14 cellular contexts compared by ENCODE assay signal in the genomic region with DNA sequence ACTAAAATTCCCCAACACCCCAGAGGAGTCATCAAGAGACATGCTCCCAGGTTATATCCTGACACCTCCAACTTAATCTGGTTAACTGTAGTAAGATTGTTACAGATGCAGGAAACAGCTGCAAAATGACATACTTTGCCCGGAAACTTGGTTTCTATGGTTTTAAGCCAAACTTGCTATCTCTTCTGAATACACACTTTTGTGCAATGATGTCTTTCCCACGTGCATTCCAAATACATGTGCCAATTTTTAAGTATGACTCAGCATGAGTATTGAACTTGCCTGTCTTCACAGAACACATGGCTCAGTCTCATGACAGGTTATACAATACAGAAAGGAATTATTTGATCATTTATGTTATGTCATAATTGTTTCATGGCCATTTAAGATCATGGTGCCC.
DNase-seq lines count a peak whose midpoint lies in the region; ATAC-seq and TF ChIP-seq lines count a peak whose summit lies in the region.
"Had no signal": no experiment of that assay in that cellular context is flagged by ENCODE, and none has a peak within 500 bp of the region (broad histone marks: within the 10 kb centered on the region; RNA-seq: fewer than 3 reads in every experiment).

No MANE protein-coding gene starts in this region.

- no peak overlapping the region for H3K27ac ChIP-seq in HEK293 (ENCODE audit: extremely low read depth, low read depth, low read length)
- H3K27ac ChIP-seq: esophagus muscularis mucosa, PC-9, suprapubic skin had no signal

- TF ChIP-seq CTCF in HEK293 (tag by site-specific recombination; IDR thresholded peaks at IDR 0.05) (no peak), astrocyte of the spinal cord (IDR thresholded peaks at IDR 0.05; ENCODE audit: low read depth, low read length) (no peak)

- CTCF ChIA-PET in HEK293 (lab: Yijun Ruan, JAX), result no interaction called here

- peak; percentile 52 for DNase-seq in ACHN
- peak; percentile 93 for DNase-seq in astrocyte of the spinal cord (ENCODE audit: low read depth, low spot score)
- DNase-seq in left cardiac atrium, result no peak
- no peak for DNase-seq in iPS-NIHi11 (ENCODE audit: low spot score)
- no peak for DNase-seq in NK-92 treated with Interleukin-12 subunit alpha and Interleukin-12 subunit beta, amount 100 ng/mL, for 24 hours (lab: John Stamatoyannopoulos, UW)
- no peak for DNase-seq in cerebellar cortex (ENCODE audit: low spot score)
- DNase-seq: activated naive CD4-positive, alpha-beta T cell; CD4-positive, CD25-positive, alpha-beta regulatory T cell; NCI-H1105 treated with DMSO at 0.1 percent for 48 hours had no signal

- no peaks in the 10 kb centered on the region for H3K36me3 ChIP-seq in HEK293 (ENCODE audit: control insufficient read depth in 2 of 2, insufficient read depth in 1 of 2, low read length in 2 of 2)
- H3K36me3 ChIP-seq: esophagus muscularis mucosa, suprapubic skin had no signal

- no peaks in the 10 kb centered on the region for H3K9me3 ChIP-seq in HEK293 (ENCODE audit: control insufficient read depth, insufficient read depth, low read depth, low read length)
- H3K9me3 ChIP-seq: esophagus muscularis mucosa, suprapubic skin had no signal

- no peaks in the 10 kb centered on the region for H3K4me1 ChIP-seq in HEK293 (ENCODE audit: control insufficient read depth, insufficient read depth, low read length)

- peak; percentile 38 to 93 for ATAC-seq in left cardiac atrium
- no peak for ATAC-seq in GM18498 (IDR thresholded peaks at IDR 0.05; ENCODE audit: unreplicated experiment)

- intact Hi-C loops in left cardiac atrium (cut with DNase I), result no loop called here

- POLR2A ChIA-PET in HEK293 (lab: Yijun Ruan, JAX), result no interaction called here

- H3K4me3 ChIP-seq in HEK293 (ENCODE audit: low read depth, low read length), result no peak overlapping the region
- no peak overlapping the region for H3K4me3 ChIP-seq in astrocyte of the spinal cord (ENCODE audit: low read depth, low read length)
- H3K4me3 ChIP-seq: esophagus muscularis mucosa, PC-9, suprapubic skin had no signal

- in situ Hi-C loops in ACHN (cut with HindIII; ENCODE audit: low pct_ligation_motif_present, low pct_unique_long_range_greater_than_20kb, low sequenced_read_pairs) (no loop called here), astrocyte of the spinal cord (cut with HindIII; ENCODE audit: low sequenced_read_pairs) (no loop called here)

TF ChIP-seq in HEK293, 187 proteins besides CTCF, POLR2A, EP300 and RAD21:
- TF ChIP-seq ZBTB20 (tag by site-specific recombination; IDR thresholded peaks at IDR 0.05) (no peak), ZNF175 (tag by site-specific recombination; IDR thresholded peaks at IDR 0.05) (no peak), HOXA7 (CRISPR knock-in tag; IDR thresholded peaks at IDR 0.05; ENCODE audit: borderline replicate concordance) (no peak), ZNF335 (tag by site-specific recombination; conservative IDR thresholded peaks at IDR 0.05) (0 out of 2 replicates have a peak, but pooled peaks have one; percentile 15)
- TF ChIP-seq, protein P1, sequence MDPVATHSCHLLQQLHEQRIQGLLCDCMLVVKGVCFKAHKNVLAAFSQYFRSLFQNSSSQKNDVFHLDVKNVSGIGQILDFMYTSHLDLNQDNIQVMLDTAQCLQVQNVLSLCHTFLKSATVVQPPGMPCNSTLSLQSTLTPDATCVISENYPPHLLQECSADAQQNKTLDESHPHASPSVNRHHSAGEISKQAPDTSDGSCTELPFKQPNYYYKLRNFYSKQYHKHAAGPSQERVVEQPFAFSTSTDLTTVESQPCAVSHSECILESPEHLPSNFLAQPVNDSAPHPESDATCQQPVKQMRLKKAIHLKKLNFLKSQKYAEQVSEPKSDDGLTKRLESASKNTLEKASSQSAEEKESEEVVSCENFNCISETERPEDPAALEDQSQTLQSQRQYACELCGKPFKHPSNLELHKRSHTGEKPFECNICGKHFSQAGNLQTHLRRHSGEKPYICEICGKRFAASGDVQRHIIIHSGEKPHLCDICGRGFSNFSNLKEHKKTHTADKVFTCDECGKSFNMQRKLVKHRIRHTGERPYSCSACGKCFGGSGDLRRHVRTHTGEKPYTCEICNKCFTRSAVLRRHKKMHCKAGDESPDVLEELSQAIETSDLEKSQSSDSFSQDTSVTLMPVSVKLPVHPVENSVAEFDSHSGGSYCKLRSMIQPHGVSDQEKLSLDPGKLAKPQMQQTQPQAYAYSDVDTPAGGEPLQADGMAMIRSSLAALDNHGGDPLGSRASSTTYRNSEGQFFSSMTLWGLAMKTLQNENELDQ (tag by site-specific recombination; IDR thresholded peaks at IDR 0.05; ENCODE audit: low read depth), result no peak

Comparison
In these comparisons a context has a peak if more than half of its experiments do, and no peak if none do; other contexts are left out.
1. DNase-seq: peak in ACHN (single experiment) and astrocyte of the spinal cord (single experiment); none in left cardiac atrium (single experiment), iPS-NIHi11 (single experiment), NK-92 treated with Interleukin-12 subunit alpha and Interleukin-12 subunit beta, amount 100 ng/mL, for 24 hours (single experiment) and cerebellar cortex (single experiment).